12 cellular contexts compared by ENCODE assay signal in genomic region chr3:141052570-141053069, GRCh38. TPM values are rescaled to one million over a fixed set of nuclear protein-coding genes. Genes with fewer than 3 reads are reported as not detected.
DNase-seq lines count a peak whose midpoint lies in the region; ATAC-seq and TF ChIP-seq lines count a peak whose summit lies in the region.
"Had no signal": no experiment of that assay in that cellular context is flagged by ENCODE, and none has a peak within 500 bp of the region (broad histone marks: within the 10 kb centered on the region; RNA-seq: fewer than 3 reads in every experiment).

No MANE protein-coding gene starts in this region.

- peaks cover 6% of the 10 kb centered on the region; the same call in 1 of the 2 replicates for H3K4me1 ChIP-seq in iPS-20b (ENCODE audit: insufficient read depth, low read length)
- H3K4me1 ChIP-seq in smooth muscle cell (ENCODE audit: low read depth), result peaks cover 33% of the 10 kb centered on the region

- no peaks in the 10 kb centered on the region for H3K36me3 Mint-ChIP-seq in activated CD8-positive, alpha-beta T cell treated with anti-CD3 and anti-CD28 coated beads for 36 hours (ENCODE audit: low read depth)

- peaks cover 6% of the 10 kb centered on the region for H3K79me2 ChIP-seq in smooth muscle cell (ENCODE audit: low read depth)

- H3K27ac ChIP-seq in iPS-20b (ENCODE audit: low read length), result no peak overlapping the region
- H3K27ac ChIP-seq in smooth muscle cell (ENCODE audit: low read depth), result no peak overlapping the region
- H3K27ac ChIP-seq: HL-60 had no signal

- intact Hi-C loops in activated CD8-positive, alpha-beta T cell treated with anti-CD3 and anti-CD28 coated beads for 36 hours (cut with micrococcal nuclease), result no loop called here

- 1% methylated on average over 31 of the region's 32 CpGs for WGBS in smooth muscle cell (ENCODE audit: low lambda C conversion rate)

- peaks cover 11% of the 10 kb centered on the region for H3K4me1 Mint-ChIP-seq in activated CD8-positive, alpha-beta T cell treated with anti-CD3 and anti-CD28 coated beads for 36 hours (ENCODE audit: low read depth)

- H3K36me3 ChIP-seq in iPS-20b (ENCODE audit: insufficient read depth, low read depth, low read length), result no peaks in the 10 kb centered on the region
- no peaks in the 10 kb centered on the region for H3K36me3 ChIP-seq in smooth muscle cell (ENCODE audit: low read depth)
- H3K36me3 ChIP-seq: Peyer's patch had no signal

- H4K20me1 ChIP-seq in smooth muscle cell (ENCODE audit: low read depth), result no peaks in the 10 kb centered on the region

- no peak for TF ChIP-seq CTCF in activated CD8-positive, alpha-beta T cell treated with anti-CD3 and anti-CD28 coated beads for 36 hours (IDR thresholded peaks at IDR 0.05)
- TF ChIP-seq CTCF in smooth muscle cell (IDR thresholded peaks at IDR 0.05; ENCODE audit: borderline replicate concordance, insufficient read depth, poor library complexity, severe bottlenecking), result no peak

- no peak for ATAC-seq in activated CD8-positive, alpha-beta T cell treated with anti-CD3 and anti-CD28 coated beads for 36 hours
- ATAC-seq in esophagus mucosa (no peak), HG03354 (IDR thresholded peaks at IDR 0.05; ENCODE audit: poor library complexity, severe bottlenecking, unreplicated experiment) (no peak)

- H3K27me3 ChIP-seq in iPS-20b (ENCODE audit: insufficient read depth, low read length) (peaks cover 52% of the 10 kb centered on the region), smooth muscle cell (ENCODE audit: low read depth) (peaks cover 6% of the 10 kb centered on the region)

- peaks cover 4% of the 10 kb centered on the region for H3F3A ChIP-seq in smooth muscle cell (ENCODE audit: low read depth)

- POLR2A ChIA-PET in activated CD8-positive, alpha-beta T cell treated with anti-CD3 and anti-CD28 coated beads for 36 hours (lab: Charles Lee), result no interaction called here

- H3K9me3 ChIP-seq in iPS-20b (ENCODE audit: insufficient read depth, low read depth, low read length) (no peaks in the 10 kb centered on the region), smooth muscle cell (replicated peaks; ENCODE audit: low read depth) (no peaks in the 10 kb centered on the region)
- H3K9me3 ChIP-seq: Peyer's patch had no signal

- H3K4me3 Mint-ChIP-seq in activated CD8-positive, alpha-beta T cell treated with anti-CD3 and anti-CD28 coated beads for 36 hours, result peak overlapping the region; percentile 55

- peak overlapping the region; percentile 87 for H3K4me2 ChIP-seq in smooth muscle cell

- peak overlapping the region; percentile 90 for H2AFZ ChIP-seq in smooth muscle cell (ENCODE audit: low read depth)

- peak; percentile 32 for DNase-seq in NCI-H510A treated with DMSO at 0.1 percent for 48 hours (lab: John Stamatoyannopoulos, UW)
- DNase-seq in NCI-H510A (lab: John Stamatoyannopoulos, UW), result no peak
- no peak for DNase-seq in activated CD8-positive, alpha-beta T cell treated with anti-CD3 and anti-CD28 coated beads for 36 hours
- no peak for DNase-seq in smooth muscle cell (lab: John Stamatoyannopoulos, UW; ENCODE audit: unreplicated experiment)
- DNase-seq in inferior parietal cortex (ENCODE audit: extremely low spot score), result no peak
- DNase-seq: activated T-cell treated with anti-CD3 and anti-CD28 coated beads for 4 hours, Peyer's patch had no signal

- peaks cover 48% of the 10 kb centered on the region for H3K27me3 Mint-ChIP-seq in activated CD8-positive, alpha-beta T cell treated with anti-CD3 and anti-CD28 coated beads for 36 hours

- H3K9me3 Mint-ChIP-seq in activated CD8-positive, alpha-beta T cell treated with anti-CD3 and anti-CD28 coated beads for 36 hours, result no peaks in the 10 kb centered on the region

- peak overlapping the region; percentile 92 for H3K4me3 ChIP-seq in iPS-20b (ENCODE audit: low read length)
- H3K4me3 ChIP-seq in smooth muscle cell, result peak overlapping the region; percentile 73

- CTCF ChIA-PET in activated CD8-positive, alpha-beta T cell treated with anti-CD3 and anti-CD28 coated beads for 36 hours (lab: Charles Lee), result interaction anchor here (1.0 to 2.2 kb wide), 3 partner anchors 35 to 139 kb away, joined by 4 to 10 read pairs (median 4); no protein-coding TSS in a partner anchor

- H3K9ac ChIP-seq in iPS-20b (ENCODE audit: low read depth, low read length) (peak overlapping the region; percentile 72; the same call in 1 of the 2 replicates), smooth muscle cell (ENCODE audit: low read depth) (no peak overlapping the region)

- H3K27ac Mint-ChIP-seq in activated CD8-positive, alpha-beta T cell treated with anti-CD3 and anti-CD28 coated beads for 36 hours, result no peak overlapping the region

RNA-seq across cellular contexts. Expression of gene SPSB4, which starts 1.5 kb away (rescaled TPM):
- not detected for total RNA-seq in activated CD8-positive, alpha-beta T cell treated with anti-CD3 and anti-CD28 coated beads for 36 hours
- total RNA-seq in smooth muscle cell (0.81 and 3.9 TPM in 2 replicates), esophagus mucosa (not detected)
- 0.93 and 1.8 TPM in 2 replicates for polyA plus RNA-seq in smooth muscle cell
- total RNA-seq: fibroblast of villous mesenchyme had no signal
